Comparison of ENCODE assay signal across 8 cellular contexts in the genomic region with DNA sequence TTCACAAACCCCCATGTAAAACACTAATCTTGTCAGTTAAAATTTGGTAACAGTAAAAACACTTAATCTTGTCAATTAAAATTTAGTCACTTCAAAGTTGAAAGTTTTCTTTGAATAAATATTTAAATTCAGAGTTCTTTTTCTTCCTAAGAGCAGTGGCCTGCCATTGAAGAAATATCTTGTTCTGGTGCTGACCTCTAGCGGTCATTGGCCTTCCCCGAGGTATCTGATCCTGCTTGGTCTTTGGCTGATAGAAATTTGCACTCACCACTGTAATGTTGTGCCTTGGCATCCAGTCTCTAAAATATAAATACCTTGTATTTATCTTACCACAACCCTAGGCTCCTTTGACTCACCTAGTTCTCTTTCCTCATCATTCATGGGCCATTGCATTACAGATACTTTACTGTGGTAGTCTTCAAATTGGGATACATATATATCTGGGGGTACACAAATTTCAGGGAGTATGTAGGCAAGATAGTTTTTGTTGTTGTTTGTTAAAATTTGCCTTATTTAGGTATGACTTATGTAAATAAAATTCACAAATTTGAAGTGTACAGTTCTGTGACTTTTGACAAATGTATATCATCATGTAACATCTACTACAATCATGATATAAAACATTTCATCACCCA. TPM values are rescaled to one million over a fixed set of nuclear protein-coding genes. Genes with fewer than 3 reads are reported as not detected.
DNase-seq lines count a peak whose midpoint lies in the region; ATAC-seq and TF ChIP-seq lines count a peak whose summit lies in the region.

No MANE protein-coding gene starts in this region.

- TF ChIP-seq CTCF in C4-2B (conservative IDR thresholded peaks at IDR 0.05) (peak; percentile 89), IMR-90 (conservative IDR thresholded peaks at IDR 0.05; ENCODE audit: low read depth, low read length) (peak; percentile 92), thoracic aorta (IDR thresholded peaks at IDR 0.05) (peak; percentile 65)

- no peak overlapping the region for H4K91ac ChIP-seq in IMR-90 (ENCODE audit: insufficient read depth, low read depth, low read length)

- peak; percentile 36; the same call in 1 of the 2 replicates for TF ChIP-seq POLR2A in IMR-90 (IDR thresholded peaks at IDR 0.05; ENCODE audit: low read depth, low read length)

- H3K18ac ChIP-seq in IMR-90 (ENCODE audit: low read depth, low read length), result no peak overlapping the region

- H2BK5ac ChIP-seq in IMR-90 (ENCODE audit: low read depth, low read length, poor library complexity, severe bottlenecking), result no peak overlapping the region

- no peak overlapping the region for H3K4ac ChIP-seq in IMR-90 (ENCODE audit: low read depth, low read length)

- no peak overlapping the region for H2AFZ ChIP-seq in IMR-90 (replicated peaks; ENCODE audit: low read length, poor library complexity)

- H3K9me3 ChIP-seq in IMR-90 (ENCODE audit: control insufficient read depth, insufficient read depth, low read length) (no peaks in the 10 kb centered on the region), thoracic aorta (no peaks in the 10 kb centered on the region)

- TF ChIP-seq RAD21 in IMR-90 (IDR thresholded peaks at IDR 0.05; ENCODE audit: low read length), result peak; percentile 90

- H3K79me1 ChIP-seq in IMR-90 (ENCODE audit: low read depth in 1 of 2, low read length in 2 of 2), result no peaks in the 10 kb centered on the region

- no peak overlapping the region for H2BK15ac ChIP-seq in IMR-90 (ENCODE audit: low read depth, low read length)

- H3K9me1 ChIP-seq in IMR-90 (ENCODE audit: insufficient read depth, low read length), result no peaks in the 10 kb centered on the region

- CTCF ChIA-PET in IMR-90 (lab: Yijun Ruan, JAX), result interaction anchor here (0.6 to 2.0 kb wide), 2 partner anchors 14 to 72 kb away, joined by 3 to 13 read pairs; no protein-coding TSS in a partner anchor

- POLR2A ChIA-PET in IMR-90 (lab: Charles Lee; ENCODE audit: unreplicated experiment), result no interaction called here

- H3K36me3 ChIP-seq in IMR-90 (ENCODE audit: control insufficient read depth, insufficient read depth, low read length) (no peaks in the 10 kb centered on the region), thoracic aorta (no peaks in the 10 kb centered on the region)

- H3K4me3 ChIP-seq in IMR-90 (ENCODE audit: insufficient read depth, low read depth, low read length), result no peak overlapping the region
- no peak overlapping the region for H3K4me3 ChIP-seq in thoracic aorta

- H3K27me3 ChIP-seq in IMR-90 (ENCODE audit: control insufficient read depth, insufficient read depth, low read length) (no peaks in the 10 kb centered on the region; the same call in 1 of the 2 replicates), thoracic aorta (replicated peaks; ENCODE audit: insufficient read depth) (no peaks in the 10 kb centered on the region)

- no peak overlapping the region for H2BK120ac ChIP-seq in IMR-90 (ENCODE audit: low read depth, low read length)

- in situ Hi-C loops in IMR-90 (cut with MboI; ENCODE audit: low sequenced_read_pairs), result loop anchor here (5.0 kb wide), 1 partner anchor 70 kb away; no protein-coding TSS in a partner anchor

- dilution Hi-C loops in IMR-90 (cut with HindIII; ENCODE audit: low sequenced_read_pairs, unreplicated experiment), result no loop called here

- H3K4me2 ChIP-seq in IMR-90 (ENCODE audit: low read depth, low read length), result no peak overlapping the region

- no peak overlapping the region for H2BK20ac ChIP-seq in IMR-90 (ENCODE audit: low read depth, low read length)

- H3K9ac ChIP-seq in IMR-90 (ENCODE audit: low read depth, low read length), result no peak overlapping the region

- H4K20me1 ChIP-seq in IMR-90 (ENCODE audit: insufficient read depth, low read length), result no peaks in the 10 kb centered on the region

- H4K8ac ChIP-seq in IMR-90 (ENCODE audit: low read depth in 2 of 2, low read length in 2 of 2), result no peak overlapping the region

- 0% methylated on average over 2 of the region's 2 CpGs; no CpG with 5 or more reads in 1 of the 2 experiments for WGBS in IMR-90 (ENCODE audit: extremely low coverage in 2 of 2, insufficient read length in 1 of 2), 2 experiments

- no peak overlapping the region for H3K23ac ChIP-seq in IMR-90 (ENCODE audit: low read depth, low read length)

- H3K56ac ChIP-seq in IMR-90 (ENCODE audit: extremely low read depth, insufficient read depth, low read length), result no peak overlapping the region

- H2AK5ac ChIP-seq in IMR-90 (ENCODE audit: low read depth, low read length), result no peak overlapping the region

- H2AK9ac ChIP-seq in IMR-90 (replicated peaks; ENCODE audit: low read depth, low read length, poor library complexity), result no peak overlapping the region

- no TSS peak for BruUV-seq in IMR-90 (replicated peaks; lab: Mats Ljungman, UMichigan)

- H4K5ac ChIP-seq in IMR-90 (ENCODE audit: low read depth, low read length), result no peak overlapping the region

- ATAC-seq in IMR-90 (ENCODE audit: low read depth), result peak; percentile 99
- no peak for ATAC-seq in thoracic aorta (ENCODE audit: insufficient number of reproducible peaks, low FRiP score, low read depth)

- H3K27ac ChIP-seq in C4-2B (no peak overlapping the region), IMR-90 (ENCODE audit: insufficient read depth, low read length) (no peak overlapping the region), thoracic aorta (no peak overlapping the region)

- H3K4me1 ChIP-seq in IMR-90 (ENCODE audit: control insufficient read depth, insufficient read depth, low read length) (no peaks in the 10 kb centered on the region), thoracic aorta (ENCODE audit: control insufficient read depth in 1 of 2, low read depth in 2 of 2) (no peaks in the 10 kb centered on the region)

- H3K14ac ChIP-seq in IMR-90 (replicated peaks; ENCODE audit: low read depth, low read length), result no peak overlapping the region

- DNase-seq in GM19240 (ENCODE audit: insufficient read length, low spot score), result peak; percentile 55
- DNase-seq in IMR-90, result peak; percentile 76
- peak; percentile 42 for DNase-seq in RPMI7951 (ENCODE audit: low read depth)
- DNase-seq in activated T-helper 1 cell treated with Interleukin-2 at 50 U/mL for 16 hours (ENCODE audit: low read depth), result peak; percentile 31
- peak; percentile 60 for DNase-seq in fibroblast of the conjunctiva (ENCODE audit: low read depth)
- DNase-seq in occipital lobe (lab: John Stamatoyannopoulos, UW), result peak; percentile 19
- DNase-seq in thoracic aorta (ENCODE audit: low spot score), result peak; percentile 26

- intact Hi-C loops in IMR-90 (cut with micrococcal nuclease), result loop anchor here (1.0 to 10.0 kb wide), 2 partner anchors 71 to 153 kb away; no protein-coding TSS in a partner anchor

TF ChIP-seq in IMR-90, 13 proteins besides CTCF, POLR2A, EP300 and RAD21:
- TF ChIP-seq FOS (IDR thresholded peaks at IDR 0.05; ENCODE audit: low read depth, low read length) (no peak), SMC3 (IDR thresholded peaks at IDR 0.05; ENCODE audit: low read depth, low read length) (peak; percentile 93), MAFK (IDR thresholded peaks at IDR 0.05; ENCODE audit: low read depth, low read length) (no peak), ELK1 (IDR thresholded peaks at IDR 0.05; ENCODE audit: borderline replicate concordance, low read depth, low read length) (no peak)

RNA-seq across cellular contexts. Expression of gene ART3, which starts 6.7 kb away (rescaled TPM):
- total RNA-seq in IMR-90 (2012; rRNA removed), result not detected in 2 replicates
- 0.15 and 0.30 TPM in 2 replicates for polyA plus RNA-seq in IMR-90 (2012; rRNA removed)
- polyA plus RNA-seq in IMR-90 (2012; cell fraction: cytosol; rRNA removed), result 0.03 TPM in 1 of 2 replicates, not detected in the other
- 0.08 TPM in 1 of 2 replicates, not detected in the other for polyA plus RNA-seq in IMR-90 (2012; cell fraction: nucleus; rRNA removed; ENCODE audit: low replicate concordance)
- total RNA-seq in RPMI7951 (2014; rRNA removed; shearing (Covaris generic)), result 0.24 TPM in 1 of 2 replicates, not detected in the other
- 0.78 TPM for total RNA-seq in occipital lobe
- total RNA-seq in thoracic aorta, result not detected

RNA-seq across cellular contexts. Expression of gene CXCL11, which starts 31.9 kb away (rescaled TPM):
- total RNA-seq in IMR-90 (2012; rRNA removed) (under 0.01 TPM in 2 replicates), occipital lobe (not detected), thoracic aorta (not detected)
- not detected in 2 replicates for polyA plus RNA-seq in IMR-90 (2012; rRNA removed)
- polyA plus RNA-seq in IMR-90 (2012; cell fraction: cytosol; rRNA removed), result not detected in 2 replicates
- not detected in 2 replicates for polyA plus RNA-seq in IMR-90 (2012; cell fraction: nucleus; rRNA removed; ENCODE audit: low replicate concordance)
- total RNA-seq in RPMI7951 (2014; rRNA removed; shearing (Covaris generic)), result 0.10 and 0.36 TPM in 2 replicates

RNA-seq across cellular contexts. Expression of gene CXCL10, which starts 44.5 kb away (rescaled TPM):
- total RNA-seq in IMR-90 (2012; rRNA removed) (0.18 and 0.28 TPM in 2 replicates), occipital lobe (0.78 TPM), thoracic aorta (10 to 100 TPM in 1 of 2 donors, 1 to 10 TPM in 1; 1.3 to 16.2 TPM)
- 0.14 and 0.15 TPM in 2 replicates for polyA plus RNA-seq in IMR-90 (2012; rRNA removed)
- polyA plus RNA-seq in IMR-90 (2012; cell fraction: cytosol; rRNA removed), result 0.05 TPM in 1 of 2 replicates, not detected in the other
- 0.07 TPM in 1 of 2 replicates, not detected in the other for polyA plus RNA-seq in IMR-90 (2012; cell fraction: nucleus; rRNA removed; ENCODE audit: low replicate concordance)
- 0.12 and 0.78 TPM in 2 replicates for total RNA-seq in RPMI7951 (2014; rRNA removed; shearing (Covaris generic))

Comparison
In these comparisons a context has a peak if more than half of its experiments do, and no peak if none do; other contexts are left out.
1. DNase-seq: peak in every context shown above with its lines; median percentile 76 in IMR-90; 60 in fibroblast of the conjunctiva; 55 in GM19240; 42 in RPMI7951; 31 in activated T-helper 1 cell treated with Interleukin-2 at 50 U/mL for 16 hours; 26 in thoracic aorta; 19 in occipital lobe.